9 cellular contexts compared by ENCODE assay signal in genomic region chr9:38621434-38622082, GRCh38. TPM values are rescaled to one million over a fixed set of nuclear protein-coding genes. Genes with fewer than 3 reads are reported as not detected.
DNase-seq lines count a peak whose midpoint lies in the region; ATAC-seq and TF ChIP-seq lines count a peak whose summit lies in the region.
"Had no signal": no experiment of that assay in that cellular context is flagged by ENCODE, and none has a peak within 500 bp of the region (broad histone marks: within the 10 kb centered on the region; RNA-seq: fewer than 3 reads in every experiment).

No MANE protein-coding gene starts in this region.

- no peaks in the 10 kb centered on the region for H3K36me3 Mint-ChIP-seq in activated naive CD8-positive, alpha-beta T cell
- peaks cover 0 to 6% (median 3%) of the 10 kb centered on the region in 3 donors for H3K36me3 Mint-ChIP-seq in immature natural killer cell

- peaks cover 2 to 14% of the 10 kb centered on the region in 2 experiments; a peak in 2 of 4 replicates for H3K4me1 ChIP-seq in HCT116 (ENCODE audit: control insufficient read depth in 1 of 2, insufficient read depth in 2 of 2, low read length in 2 of 2)
- no peaks in the 10 kb centered on the region; the same call in 1 of the 2 replicates for H3K4me1 ChIP-seq in Panc1 (ENCODE audit: control insufficient read depth, insufficient read depth, low read length)

- H3K79me2 ChIP-seq in HCT116 (ENCODE audit: insufficient read depth, low read length), result peaks cover 14% of the 10 kb centered on the region; the same call in 1 of the 2 replicates

- H3K4me1 Mint-ChIP-seq in activated naive CD8-positive, alpha-beta T cell (ENCODE audit: low read depth), result peaks cover 13% of the 10 kb centered on the region
- H3K4me1 Mint-ChIP-seq in immature natural killer cell, result peaks cover 12 to 19% of the 10 kb centered on the region in 2 donors

- in situ Hi-C loops in Panc1 (cut with HindIII; ENCODE audit: low pct_unique_long_range_greater_than_20kb, low sequenced_read_pairs), result no loop called here

- H3K4me2 ChIP-seq in HCT116 (ENCODE audit: low read length), result peak overlapping the region; percentile 92

- H3K27me3 Mint-ChIP-seq in activated naive CD8-positive, alpha-beta T cell, result peaks cover 28% of the 10 kb centered on the region
- peaks cover 28 to 44% (median 36%) of the 10 kb centered on the region in 3 donors for H3K27me3 Mint-ChIP-seq in immature natural killer cell (ENCODE audit: low read depth in 3 of 3)

- H3K27ac ChIP-seq in HCT116 (ENCODE audit: low read depth, low read length) (peak overlapping the region; percentile 81), Panc1 (ENCODE audit: low read length) (peak overlapping the region; percentile 75; the same call in 1 of the 2 replicates)

- peak; percentile 80 for DNase-seq in COLO668 (lab: John Stamatoyannopoulos, UW; ENCODE audit: unreplicated experiment)
- no peak for DNase-seq in HCT116 (ENCODE audit: low read depth, low spot score)
- DNase-seq in Panc1 (ENCODE audit: low read depth, low spot score), result no peak
- peak in 2 of 3 donors; percentile 7 to 18 for DNase-seq in immature natural killer cell
- peak; percentile 29 to 32 for DNase-seq in stimulated activated CD4-positive, alpha-beta T cell treated with anti-CD3 and anti-CD28 coated beads, Interleukin-1b, Interleukin-23, amount 100 ng/mL, for 4 hours (ENCODE audit: low read depth in 2 of 2)
- no peak for DNase-seq in AML-193 (lab: John Stamatoyannopoulos, UW)

- H3K36me3 ChIP-seq in HCT116 (ENCODE audit: control insufficient read depth in 1 of 2, insufficient read depth in 2 of 2, low read length in 2 of 2), result no peaks in the 10 kb centered on the region
- H3K36me3 ChIP-seq in Panc1 (ENCODE audit: control insufficient read depth, insufficient read depth, low read length), result no peaks in the 10 kb centered on the region

- peaks cover 3% of the 10 kb centered on the region for H3K9me3 Mint-ChIP-seq in activated naive CD8-positive, alpha-beta T cell (ENCODE audit: low read depth)
- peaks cover 4 to 26% (median 19%) of the 10 kb centered on the region in 6 donors for H3K9me3 Mint-ChIP-seq in immature natural killer cell

- intact Hi-C loops in HCT116 (cut with micrococcal nuclease) (loop anchor here (5.0 kb wide), 1 partner anchor 51 kb away; no protein-coding TSS in a partner anchor), Panc1 (cut with micrococcal nuclease; ENCODE audit: unreplicated experiment) (loop anchor here (5.0 kb wide), 1 partner anchor 51 kb away; no protein-coding TSS in a partner anchor)

- ATAC-seq in HCT116 (no peak), Panc1 (peak; percentile 42), GM18520 (IDR thresholded peaks at IDR 0.05; ENCODE audit: unreplicated experiment) (no peak)

- BruUV-seq in HCT116 (replicated peaks; lab: Mats Ljungman, UMichigan), result no TSS peak
- no TSS peak for BruUV-seq in Panc1 (replicated peaks; lab: Mats Ljungman, UMichigan)

- H2AFZ ChIP-seq in HCT116 (ENCODE audit: low read depth, low read length, poor library complexity, severe bottlenecking), result no peak overlapping the region

- TF ChIP-seq POLR2A in HCT116 (IDR thresholded peaks at IDR 0.05; ENCODE audit: borderline replicate concordance, extremely low read depth, insufficient read depth, insufficient read length), result no peak

- H3K9ac ChIP-seq in HCT116 (ENCODE audit: low read length), result peak overlapping the region; percentile 79

- no peak for TF ChIP-seq RAD21 in HCT116 (IDR thresholded peaks at IDR 0.05; ENCODE audit: low read depth)

- no peak overlapping the region for H3K27ac Mint-ChIP-seq in activated naive CD8-positive, alpha-beta T cell
- no peak overlapping the region for H3K27ac Mint-ChIP-seq in immature natural killer cell

- H3K9me3 ChIP-seq in HCT116 (ENCODE audit: control insufficient read depth in 1 of 2, insufficient read depth in 1 of 2, low read depth in 1 of 2, low read length in 2 of 2) (no peaks in the 10 kb centered on the region), Panc1 (ENCODE audit: control insufficient read depth, insufficient read depth, low read depth, low read length) (peaks cover 7% of the 10 kb centered on the region; the same call in 1 of the 2 replicates)

- H4K20me1 ChIP-seq in HCT116 (ENCODE audit: insufficient read depth), result no peaks in the 10 kb centered on the region

- TF ChIP-seq CTCF in HCT116 (IDR thresholded peaks at IDR 0.05 in 2 of 3, conservative IDR thresholded peaks at IDR 0.05 in 1 of 3; ENCODE audit: borderline replicate concordance in 1 of 3, insufficient read depth in 1 of 3, low read depth in 2 of 3, low read length in 2 of 3) (no peak), Panc1 (IDR thresholded peaks at IDR 0.05) (no peak)

- H3K27me3 ChIP-seq in HCT116 (ENCODE audit: insufficient read depth, low read length) (no peaks in the 10 kb centered on the region), Panc1 (ENCODE audit: control insufficient read depth, insufficient read depth, low read length) (no peaks in the 10 kb centered on the region)

- peak overlapping the region; percentile 91 for H3K4me3 Mint-ChIP-seq in activated naive CD8-positive, alpha-beta T cell
- peak overlapping the region in 4 of 5 donors; percentile 51 to 72 (median 67) for H3K4me3 Mint-ChIP-seq in immature natural killer cell

- no peaks in the 10 kb centered on the region for H3K9me2 ChIP-seq in HCT116 (ENCODE audit: insufficient read depth)

- RAD21 ChIA-PET in HCT116 (lab: Charles Lee; ENCODE audit: low non-redundant PET in 1 of 2, low total read pairs in 2 of 2, uncharacterized antibody in 2 of 2, unreplicated experiment in 2 of 2), result no interaction called here

- CTCF ChIA-PET in HCT116 (lab: Charles Lee), result interaction anchor here (0.8 to 1.6 kb wide), 2 partner anchors 20 to 51 kb away, joined by 3 to 19 read pairs; no protein-coding TSS in a partner anchor
- CTCF ChIA-PET in Panc1 (lab: Charles Lee), result interaction anchor here (0.6 kb wide), 1 partner anchor 10 kb away, joined by 4 read pairs; no protein-coding TSS in a partner anchor

- POLR2A ChIA-PET in HCT116 (lab: Charles Lee) (interaction anchor here (1.0 to 1.4 kb wide), 2 partner anchors 13 to 25 kb away, joined by 3 to 4 read pairs; no protein-coding TSS in a partner anchor), Panc1 (lab: Charles Lee) (no interaction called here)

- peak overlapping the region; percentile 74 to 82 for H3K4me3 ChIP-seq in HCT116 (replicated peaks in 1 of 2; ENCODE audit: low read depth in 1 of 2, low read length in 2 of 2)
- H3K4me3 ChIP-seq in Panc1 (ENCODE audit: low read depth in 2 of 2, low read length in 2 of 2), result peak overlapping the region; percentile 56 to 77

TF ChIP-seq in HCT116, 20 proteins besides CTCF, POLR2A, EP300 and RAD21:
- TF ChIP-seq ZFX (IDR thresholded peaks at IDR 0.05), result no peak
- TF ChIP-seq MAX (IDR thresholded peaks at IDR 0.05), result no peak
- TF ChIP-seq EZH2phosphoT487 (IDR thresholded peaks at IDR 0.05; ENCODE audit: borderline replicate concordance), result no peak
- no peak for TF ChIP-seq CEBPB (IDR thresholded peaks at IDR 0.05; ENCODE audit: low read depth)

RNA-seq across cellular contexts. Expression of gene ANKRD18A, which starts 1.2 kb away (rescaled TPM):
- total RNA-seq in HCT116 (2021; ENCODE audit: unreplicated experiment) (24.2 TPM), Panc1 (2021; ENCODE audit: unreplicated experiment) (9.6 TPM)
- polyA plus RNA-seq in HCT116 (2012), result 7.4 and 11.3 TPM in 2 replicates
- 6.7 TPM for polyA plus RNA-seq in Panc1 (2012; ENCODE audit: insufficient read length)
- not detected for polyA plus RNA-seq in immature natural killer cell
- total RNA-seq: fibroblast of villous mesenchyme had no signal

Comparison
In these comparisons a context has a peak if more than half of its experiments do, and no peak if none do; other contexts are left out.
1. DNase-seq: peak in COLO668 (single experiment), immature natural killer cell (2 of 3) and stimulated activated CD4-positive, alpha-beta T cell treated with anti-CD3 and anti-CD28 coated beads, Interleukin-1b, Interleukin-23, amount 100 ng/mL, for 4 hours (2 of 2); none in HCT116 (single experiment), Panc1 (single experiment) and AML-193 (0 of 2).